16 cellular contexts compared by ENCODE assay signal in the genomic region with DNA sequence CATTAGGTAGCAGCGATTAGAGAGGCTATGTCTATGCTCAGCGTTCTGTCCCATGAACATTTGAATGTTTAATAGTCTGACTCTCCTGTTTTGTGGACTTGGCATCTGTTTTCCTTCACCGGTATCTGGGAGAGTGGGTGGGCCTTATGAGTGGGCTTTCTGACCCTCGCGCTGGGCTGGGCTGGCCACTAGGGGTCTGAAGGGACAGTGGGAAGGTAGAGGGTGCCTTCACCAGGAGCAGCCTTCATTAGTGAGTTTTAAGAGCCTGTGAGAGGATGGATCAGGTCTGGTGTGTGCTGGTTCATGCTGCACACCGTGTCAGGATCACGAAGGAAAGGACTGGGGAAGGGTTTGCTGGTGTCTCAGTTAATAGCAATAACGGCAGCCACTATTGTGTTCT. TPM values are rescaled to one million over a fixed set of nuclear protein-coding genes. Genes with fewer than 3 reads are reported as not detected.
DNase-seq lines count a peak whose midpoint lies in the region; ATAC-seq and TF ChIP-seq lines count a peak whose summit lies in the region.
"Had no signal": no experiment of that assay in that cellular context is flagged by ENCODE, and none has a peak within 500 bp of the region (broad histone marks: within the 10 kb centered on the region; RNA-seq: fewer than 3 reads in every experiment).

No MANE protein-coding gene starts in this region.

- no peaks in the 10 kb centered on the region for H4K20me1 ChIP-seq in OCI-LY7 (ENCODE audit: insufficient read depth, low read length)

- TF ChIP-seq CTCF in OCI-LY7 (conservative IDR thresholded peaks at IDR 0.05; ENCODE audit: low read length) (peak; percentile 60), endodermal cell (conservative IDR thresholded peaks at IDR 0.05) (peak; percentile 76)

- no peaks in the 10 kb centered on the region for H3K36me3 Mint-ChIP-seq in endodermal cell (ENCODE audit: low read depth)
- H3K36me3 Mint-ChIP-seq: activated naive CD4-positive, alpha-beta T cell treated with anti-CD3 and anti-CD28 coated beads, Interleukin-2, amount 50 U/mL, for 24 hours had no signal

- no peak overlapping the region for H3K4me2 ChIP-seq in OCI-LY7 (ENCODE audit: low read length)

- no TSS peak for BruUV-seq in OCI-LY7 (replicated peaks; lab: Mats Ljungman, UMichigan)

- in situ Hi-C loops in ACHN (cut with HindIII; ENCODE audit: low pct_ligation_motif_present, low pct_unique_long_range_greater_than_20kb, low sequenced_read_pairs): no loop called here

- H3K27me3 Mint-ChIP-seq in stimulated activated naive CD8-positive, alpha-beta T cell treated with anti-CD3 and anti-CD28 coated beads, Interleukin-15, amount 100 ng/mL, for 72 hours: no peaks in the 10 kb centered on the region
- no peaks in the 10 kb centered on the region for H3K27me3 Mint-ChIP-seq in endodermal cell (ENCODE audit: insufficient read depth)
- H3K27me3 Mint-ChIP-seq: activated naive CD4-positive, alpha-beta T cell treated with anti-CD3 and anti-CD28 coated beads, Interleukin-2, amount 50 U/mL, for 24 hours had no signal

- no peaks in the 10 kb centered on the region for H3K9me2 ChIP-seq in OCI-LY7 (ENCODE audit: insufficient read depth, low read length)

- H3K4me1 ChIP-seq in OCI-LY7 (ENCODE audit: insufficient read depth, low read length, poor library complexity, severe bottlenecking): no peaks in the 10 kb centered on the region
- H3K4me1 ChIP-seq in endodermal cell (ENCODE audit: control insufficient read depth, insufficient read depth, low read length): no peaks in the 10 kb centered on the region
- H3K4me1 ChIP-seq: HAP-1 had no signal

- CTCF ChIA-PET in OCI-LY7 (lab: Charles Lee; ENCODE audit: unreplicated experiment): no interaction called here

- no peak overlapping the region for H3K9ac ChIP-seq in endodermal cell (ENCODE audit: extremely low read depth, low read length, poor library complexity, severe bottlenecking)

- no peak overlapping the region for H3K27ac Mint-ChIP-seq in stimulated activated naive CD8-positive, alpha-beta T cell treated with anti-CD3 and anti-CD28 coated beads, Interleukin-15, amount 100 ng/mL, for 72 hours
- H3K27ac Mint-ChIP-seq in endodermal cell: no peak overlapping the region
- H3K27ac Mint-ChIP-seq: activated B cell treated with CpG ODN at 0.5 μM for 24 hours; activated naive CD4-positive, alpha-beta T cell treated with anti-CD3 and anti-CD28 coated beads, Interleukin-2, amount 50 U/mL, for 24 hours had no signal

- no peak overlapping the region for H3K27ac ChIP-seq in OCI-LY7 (ENCODE audit: low read depth, low read length, poor library complexity, severe bottlenecking)
- H3K27ac ChIP-seq in endodermal cell (ENCODE audit: low read depth, low read length): no peak overlapping the region
- H3K27ac ChIP-seq: cardiac muscle cell, SK-N-MC had no signal

- H3K4me3 ChIP-seq in OCI-LY7 (ENCODE audit: low read depth, low read length, poor library complexity, severe bottlenecking): no peak overlapping the region
- no peak overlapping the region for H3K4me3 ChIP-seq in endodermal cell (ENCODE audit: low read length)
- H3K4me3 ChIP-seq: cardiac muscle cell, HAP-1, SK-N-MC had no signal

- 68 to 71% methylated on average over 8 of the region's 8 CpGs for WGBS in endodermal cell (ENCODE audit: insufficient coverage in 1 of 2, insufficient read length in 1 of 2), 2 experiments

- H3K36me3 ChIP-seq in OCI-LY7 (ENCODE audit: insufficient read depth, low read length) (no peaks in the 10 kb centered on the region), endodermal cell (ENCODE audit: control insufficient read depth, insufficient read depth, low read length) (no peaks in the 10 kb centered on the region)
- H3K36me3 ChIP-seq: cardiac muscle cell, HAP-1 had no signal

- H3K4me1 Mint-ChIP-seq in stimulated activated naive CD8-positive, alpha-beta T cell treated with anti-CD3 and anti-CD28 coated beads, Interleukin-15, amount 100 ng/mL, for 72 hours: no peaks in the 10 kb centered on the region
- H3K4me1 Mint-ChIP-seq in endodermal cell: peaks cover 20% of the 10 kb centered on the region
- H3K4me1 Mint-ChIP-seq: activated B cell treated with CpG ODN at 0.5 μM for 24 hours; activated naive CD4-positive, alpha-beta T cell treated with anti-CD3 and anti-CD28 coated beads, Interleukin-2, amount 50 U/mL, for 24 hours had no signal

- no peaks in the 10 kb centered on the region for H3K9me3 ChIP-seq in OCI-LY7 (ENCODE audit: low read length)
- no peaks in the 10 kb centered on the region for H3K9me3 ChIP-seq in endodermal cell (ENCODE audit: control insufficient read depth, low read length)
- H3K9me3 ChIP-seq: HAP-1 had no signal

- H2AFZ ChIP-seq in OCI-LY7 (ENCODE audit: low read length): no peak overlapping the region

- POLR2A ChIA-PET in OCI-LY7 (lab: Charles Lee): no interaction called here

- no peaks in the 10 kb centered on the region for H3K79me2 ChIP-seq in OCI-LY7 (ENCODE audit: insufficient read depth, low read depth, low read length)

- H3K9me3 Mint-ChIP-seq in stimulated activated naive CD8-positive, alpha-beta T cell treated with anti-CD3 and anti-CD28 coated beads, Interleukin-15, amount 100 ng/mL, for 72 hours: no peaks in the 10 kb centered on the region
- no peaks in the 10 kb centered on the region for H3K9me3 Mint-ChIP-seq in endodermal cell
- H3K9me3 Mint-ChIP-seq: activated B cell treated with CpG ODN at 0.5 μM for 24 hours; activated naive CD4-positive, alpha-beta T cell treated with anti-CD3 and anti-CD28 coated beads, Interleukin-2, amount 50 U/mL, for 24 hours had no signal

- intact Hi-C loops in OCI-LY7 (cut with micrococcal nuclease; ENCODE audit: unreplicated experiment): no loop called here

- H3K27me3 ChIP-seq in endodermal cell (ENCODE audit: control insufficient read depth, insufficient read depth, low read length, poor library complexity, severe bottlenecking): no peaks in the 10 kb centered on the region
- H3K27me3 ChIP-seq: cardiac muscle cell had no signal

- no peak for DNase-seq in stimulated activated naive CD8-positive, alpha-beta T cell treated with anti-CD3 and anti-CD28 coated beads, Interleukin-15, amount 100 ng/mL, for 72 hours
- DNase-seq in stimulated activated naive CD8-positive, alpha-beta T cell treated with anti-CD3 and anti-CD28 coated beads, Interleukin-15, Interleukin-2, amounts not matched to agents 100 U/mL and 50 U/mL, for 24 hours: no peak
- DNase-seq in OCI-LY7 (ENCODE audit: low spot score) (peak; percentile 6), endodermal cell (peak; percentile 82), ACHN (no peak), NCI-H2196 treated with DMSO at 0.1 percent for 48 hours (lab: John Stamatoyannopoulos, UW; ENCODE audit: unreplicated experiment) (no peak), inferior parietal cortex (ENCODE audit: extremely low spot score) (no peak)
- DNase-seq: activated B cell treated with CpG ODN at 0.5 μM for 24 hours, DMS79, MM.1S, NCI-H2171 had no signal

- H3K4me3 Mint-ChIP-seq in stimulated activated naive CD8-positive, alpha-beta T cell treated with anti-CD3 and anti-CD28 coated beads, Interleukin-15, amount 100 ng/mL, for 72 hours: no peak overlapping the region
- H3K4me3 Mint-ChIP-seq in endodermal cell: peak overlapping the region; percentile 14
- H3K4me3 Mint-ChIP-seq: activated B cell treated with CpG ODN at 0.5 μM for 24 hours; activated naive CD4-positive, alpha-beta T cell treated with anti-CD3 and anti-CD28 coated beads, Interleukin-2, amount 50 U/mL, for 24 hours had no signal

- ATAC-seq in stimulated activated naive CD8-positive, alpha-beta T cell treated with anti-CD3 and anti-CD28 coated beads, Interleukin-15, amount 100 ng/mL, for 72 hours: peak; percentile 33
- ATAC-seq in stimulated activated naive CD8-positive, alpha-beta T cell treated with anti-CD3 and anti-CD28 coated beads, Interleukin-15, Interleukin-2, amounts not matched to agents 100 U/mL and 50 U/mL, for 24 hours: no peak
- ATAC-seq in GM19023 (IDR thresholded peaks at IDR 0.05; ENCODE audit: unreplicated experiment): no peak

RNA-seq across cellular contexts. Expression of gene DCLRE1A, which starts 33.4 kb away (rescaled TPM):
- 11.5 and 12.3 TPM in 2 replicates for total RNA-seq in OCI-LY7 (2014; rRNA removed; shearing (Covaris generic))
- total RNA-seq in OCI-LY7 (2022) (18.1 and 18.4 TPM in 2 replicates), endodermal cell (10 to 100 TPM in 1 of 2 donors, 1 to 10 TPM in 1; 9.6 to 17.8 TPM)
- 14.2 TPM for polyA plus RNA-seq in endodermal cell (2013, experiment 1 of 2)
- 12.7 TPM for polyA plus RNA-seq in endodermal cell (2013, experiment 2 of 2)

RNA-seq across cellular contexts. Expression of gene NHLRC2, which starts 34.0 kb away (rescaled TPM):
- 28.6 and 64.1 TPM in 2 replicates for total RNA-seq in OCI-LY7 (2014; rRNA removed; shearing (Covaris generic))
- 44.5 and 49.0 TPM in 2 replicates for total RNA-seq in OCI-LY7 (2022)
- total RNA-seq in endodermal cell: 10 to 100 TPM; 37.7 to 54.9 TPM
- 14.6 TPM for polyA plus RNA-seq in endodermal cell (2013, experiment 1 of 2)
- 15.1 TPM for polyA plus RNA-seq in endodermal cell (2013, experiment 2 of 2)

Comparison
In these comparisons a context has a peak if more than half of its experiments do, and no peak if none do; other contexts are left out.
1. DNase-seq: peak in OCI-LY7 (single experiment) and endodermal cell (single experiment); none in stimulated activated naive CD8-positive, alpha-beta T cell treated with anti-CD3 and anti-CD28 coated beads, Interleukin-15, amount 100 ng/mL, for 72 hours (0 of 2), stimulated activated naive CD8-positive, alpha-beta T cell treated with anti-CD3 and anti-CD28 coated beads, Interleukin-15, Interleukin-2, amounts not matched to agents 100 U/mL and 50 U/mL, for 24 hours (single experiment), ACHN (single experiment), NCI-H2196 treated with DMSO at 0.1 percent for 48 hours (single experiment) and inferior parietal cortex (single experiment).